Comparison of ENCODE assay signal across 1 cellular context in genomic region chr4:79331126-79331876, GRCh38.
TF ChIP-seq lines count a peak whose summit lies in the region.

No MANE protein-coding gene starts in this region.

TF ChIP-seq in GM23338, 12 proteins besides CTCF, POLR2A, EP300 and RAD21 (continued from another document):
- TF ChIP-seq REST (IDR thresholded peaks at IDR 0.05; ENCODE audit: unreplicated experiment) (no peak), ETS1 (IDR thresholded peaks at IDR 0.05) (no peak), JUNB (IDR thresholded peaks at IDR 0.05; ENCODE audit: unreplicated experiment) (no peak), STAT1 (IDR thresholded peaks at IDR 0.05; ENCODE audit: unreplicated experiment) (no peak)
